Comparison of ENCODE assay signal across 8 cellular contexts in genomic region chr3:50292159-50292923, GRCh38. TPM values are rescaled to one million over a fixed set of nuclear protein-coding genes. Genes with fewer than 3 reads are reported as not detected.
DNase-seq lines count a peak whose midpoint lies in the region; ATAC-seq and TF ChIP-seq lines count a peak whose summit lies in the region.

A gene with protein sequence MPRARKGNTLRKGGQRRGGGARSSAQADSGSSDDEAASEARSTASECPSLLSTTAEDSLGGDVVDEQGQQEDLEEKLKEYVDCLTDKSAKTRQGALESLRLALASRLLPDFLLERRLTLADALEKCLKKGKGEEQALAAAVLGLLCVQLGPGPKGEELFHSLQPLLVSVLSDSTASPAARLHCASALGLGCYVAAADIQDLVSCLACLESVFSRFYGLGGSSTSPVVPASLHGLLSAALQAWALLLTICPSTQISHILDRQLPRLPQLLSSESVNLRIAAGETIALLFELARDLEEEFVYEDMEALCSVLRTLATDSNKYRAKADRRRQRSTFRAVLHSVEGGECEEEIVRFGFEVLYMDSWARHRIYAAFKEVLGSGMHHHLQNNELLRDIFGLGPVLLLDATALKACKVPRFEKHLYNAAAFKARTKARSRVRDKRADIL (minus strand): TSS chr3:50292429. CDS start chr3:50292274, 155 bp downstream.

- POLR2A ChIA-PET in RWPE1 (lab: Yijun Ruan, JAX; ENCODE audit: low non-redundant PET): no interaction called here
- POLR2A ChIA-PET in naive thymus-derived CD8-positive, alpha-beta T cell (lab: Charles Lee): interaction anchor here (0.8 to 3.8 kb wide), 20 partner anchors 11 to 1763 kb away, joined by 3 to 26 read pairs (median 6); partner anchors contain the start of genes CYB561D2, GNAI2, HYAL1 and HYAL2

- H3K4me1 ChIP-seq in fibroblast of lung (ENCODE audit: control insufficient read depth, extremely low read depth, insufficient read depth, low read length): peaks cover 5% of the 10 kb centered on the region

- peak within 1 kb of the TSS; percentile 53 for H2AFZ ChIP-seq in fibroblast of lung (ENCODE audit: low read length)

- DNase-seq in Daoy (ENCODE audit: low read depth): peak; percentile 97
- DNase-seq in GOT3 (lab: John Stamatoyannopoulos, UW): peak; percentile 90
- peak; percentile 96 for DNase-seq in LNCaP clone FGC (ENCODE audit: low read depth)
- peak; percentile 74 for DNase-seq in RWPE1 (ENCODE audit: low spot score)
- peak; percentile 97 for DNase-seq in fibroblast of lung (ENCODE audit: low read depth in 2 of 2)
- DNase-seq in naive thymus-derived CD8-positive, alpha-beta T cell: peak; percentile 87 to 97 (median 94)
- peak; percentile 86 to 95 (median 94) for DNase-seq in stimulated activated naive CD4-positive, alpha-beta T cell (lab: John Stamatoyannopoulos, UW)

- H3K4me3 Mint-ChIP-seq in activated T-helper 17 cell treated with anti-CD3 and anti-CD28 coated beads, Interleukin-2, amount 50 U/mL, for 72 hours: peak within 1 kb of the TSS; percentile 89
- H3K4me3 Mint-ChIP-seq in naive thymus-derived CD8-positive, alpha-beta T cell: peak within 1 kb of the TSS; percentile 82 to 95 (median 90)

- H3K27ac ChIP-seq in RWPE1 (peak within 1 kb of the TSS; percentile 93), fibroblast of lung (ENCODE audit: insufficient read depth, low read length) (peak within 1 kb of the TSS; percentile 93)

- no peaks in the 10 kb centered on the region for H3K27me3 ChIP-seq in fibroblast of lung (ENCODE audit: control insufficient read depth, insufficient read depth, low read length)

- H3K4me3 ChIP-seq in LNCaP clone FGC (ENCODE audit: low read depth, low read length): peak within 1 kb of the TSS; percentile 65
- peak within 1 kb of the TSS; percentile 79 to 97 (median 93) for H3K4me3 ChIP-seq in fibroblast of lung (replicated peaks in 1 of 4; ENCODE audit: control extremely low read depth in 1 of 4, insufficient read depth in 1 of 4, low read depth in 3 of 4, low read length in 4 of 4)

- no peaks in the 10 kb centered on the region for H3K27me3 Mint-ChIP-seq in activated T-helper 17 cell treated with anti-CD3 and anti-CD28 coated beads, Interleukin-2, amount 50 U/mL, for 72 hours
- H3K27me3 Mint-ChIP-seq in naive thymus-derived CD8-positive, alpha-beta T cell: no peaks in the 10 kb centered on the region

- no peaks in the 10 kb centered on the region for H3K9me3 Mint-ChIP-seq in activated T-helper 17 cell treated with anti-CD3 and anti-CD28 coated beads, Interleukin-2, amount 50 U/mL, for 72 hours
- no peaks in the 10 kb centered on the region for H3K9me3 Mint-ChIP-seq in naive thymus-derived CD8-positive, alpha-beta T cell

- peaks cover 16% of the 10 kb centered on the region for H3K36me3 ChIP-seq in fibroblast of lung (ENCODE audit: control insufficient read depth, insufficient read depth, low read length)

- H4K20me1 ChIP-seq in fibroblast of lung (ENCODE audit: control insufficient read depth, extremely low read depth, insufficient read depth, low read length): no peaks in the 10 kb centered on the region

- H3K4me2 ChIP-seq in fibroblast of lung (ENCODE audit: extremely low read depth, insufficient read depth, low read length): peak within 1 kb of the TSS; percentile 99

- CTCF ChIA-PET in RWPE1 (lab: Yijun Ruan, JAX): interaction anchor here (1.1 kb wide), 1 partner anchor 32 kb away, joined by 4 read pairs; no protein-coding TSS in a partner anchor

- H3K36me3 Mint-ChIP-seq in activated T-helper 17 cell treated with anti-CD3 and anti-CD28 coated beads, Interleukin-2, amount 50 U/mL, for 72 hours (ENCODE audit: low read depth): peaks cover 42% of the 10 kb centered on the region
- H3K36me3 Mint-ChIP-seq in naive thymus-derived CD8-positive, alpha-beta T cell: peaks cover 0 to 26% (median 0%) of the 10 kb centered on the region in 3 donors

- H3K79me2 ChIP-seq in fibroblast of lung (ENCODE audit: control insufficient read depth, insufficient read depth, low read length): peaks cover 19% of the 10 kb centered on the region

- ATAC-seq in activated T-helper 17 cell treated with anti-CD3 and anti-CD28 coated beads, Interleukin-2, amount 50 U/mL, for 72 hours (replicated peaks): peak; percentile 99
- peak; percentile 98 to 99 for ATAC-seq in naive thymus-derived CD8-positive, alpha-beta T cell

- H3K4me1 Mint-ChIP-seq in activated T-helper 17 cell treated with anti-CD3 and anti-CD28 coated beads, Interleukin-2, amount 50 U/mL, for 72 hours: peaks cover 14% of the 10 kb centered on the region
- H3K4me1 Mint-ChIP-seq in naive thymus-derived CD8-positive, alpha-beta T cell: peaks cover 16 to 30% (median 18%) of the 10 kb centered on the region in 4 donors

- TF ChIP-seq CTCF in LNCaP clone FGC (IDR thresholded peaks at IDR 0.05; ENCODE audit: control insufficient read depth, extremely low read depth, insufficient read depth) (no peak), RWPE1 (conservative IDR thresholded peaks at IDR 0.05; ENCODE audit: low read depth) (no peak), fibroblast of lung (conservative IDR thresholded peaks at IDR 0.05 in 1 of 2, IDR thresholded peaks at IDR 0.05 in 1 of 2; ENCODE audit: low read depth in 1 of 2, low read length in 2 of 2) (no peak)

- H3K9me3 ChIP-seq in fibroblast of lung (ENCODE audit: control insufficient read depth, insufficient read depth, low read depth, low read length): no peaks in the 10 kb centered on the region

- H3K27ac Mint-ChIP-seq in activated T-helper 17 cell treated with anti-CD3 and anti-CD28 coated beads, Interleukin-2, amount 50 U/mL, for 72 hours: peak within 1 kb of the TSS; percentile 96
- peak within 1 kb of the TSS; percentile 93 to 99 (median 98) for H3K27ac Mint-ChIP-seq in naive thymus-derived CD8-positive, alpha-beta T cell

- H3K9ac ChIP-seq in fibroblast of lung (ENCODE audit: insufficient read depth, low read length): peak within 1 kb of the TSS; percentile 79

RNA-seq across cellular contexts. Expression of the gene that starts here (rescaled TPM):
- 83.4 and 96.4 TPM in 2 replicates for total RNA-seq in Daoy (2014; rRNA removed; shearing (Covaris generic))
- total RNA-seq in activated T-helper 17 cell treated with anti-CD3 and anti-CD28 coated beads, Interleukin-2, amount 50 U/mL, for 72 hours: 100 to 1,000 TPM in 1 of 2 donors, 10 to 100 TPM in 1; 59.2 to 139 TPM
- 51.0 and 56.0 TPM in 2 replicates for total RNA-seq in fibroblast of lung
- 28.1 and 44.0 TPM in 2 replicates for polyA plus RNA-seq in fibroblast of lung
- 35.7 and 61.3 TPM in 2 replicates for polyA plus RNA-seq in fibroblast of lung (2012)
- polyA minus RNA-seq in fibroblast of lung (ENCODE audit: low replicate concordance): 62.2 and 74.7 TPM in 2 replicates
- 10 to 100 TPM; 68.9 TPM for total RNA-seq in naive thymus-derived CD8-positive, alpha-beta T cell
- polyA plus RNA-seq in naive thymus-derived CD8-positive, alpha-beta T cell: 10 to 100 TPM; 59.4 to 69.7 (median 60.7) TPM

Comparison
In these comparisons a context has a peak if more than half of its experiments do, and no peak if none do; other contexts are left out.
1. Peak in every context shown above with its lines: DNase-seq, ATAC-seq, H3K4me3 ChIP-seq and H3K27ac ChIP-seq.